In genomic region chr14:22822619-22823551, GRCh38 we compare ENCODE assay signal across 8 cellular contexts. TPM values are rescaled to one million over a fixed set of nuclear protein-coding genes. Genes with fewer than 3 reads are reported as not detected.
A peak's percentile ranks its signal among the peaks of the same experiment; 100 is the strongest.
DNase-seq lines count a peak whose midpoint lies in the region.

No MANE protein-coding gene starts in this region.

- peak overlapping the region; percentile 62 to 71 for H3K27ac ChIP-seq in esophagus (ENCODE audit: low read depth in 2 of 2, low read length in 1 of 2)

- H3K4me1 ChIP-seq in esophagus (ENCODE audit: control insufficient read depth in 2 of 2, insufficient read depth in 2 of 2, low read length in 1 of 2): peaks cover 0 to 6% of the 10 kb centered on the region in 2 donors

- H3K27me3 ChIP-seq in H7 (ENCODE audit: control insufficient read depth, insufficient read depth, low read length) (no peaks in the 10 kb centered on the region), esophagus (ENCODE audit: control insufficient read depth in 1 of 2, insufficient read depth in 2 of 2, low read length in 2 of 2) (no peaks in the 10 kb centered on the region)

- H3K9me3 ChIP-seq in esophagus (ENCODE audit: control insufficient read depth in 2 of 2, insufficient read depth in 1 of 2, low read depth in 1 of 2, low read length in 1 of 2): no peaks in the 10 kb centered on the region

- H3K4me3 ChIP-seq in H7 (ENCODE audit: insufficient read depth, low read depth, low read length) (peak overlapping the region; percentile 76), esophagus (ENCODE audit: low read depth in 1 of 2, low read length in 2 of 2) (peak overlapping the region in 1 of 2 donors; percentile 39)

- WGBS in esophagus, 2 donors: 3% methylated on average over 40 to 41 of the region's 41 CpGs

- DNase-seq in ELF-1 (ENCODE audit: low read depth, low spot score) (peak; percentile 97), H7 (peak; percentile 98), NCI-H460 (ENCODE audit: extremely low read depth, low read depth) (peak; percentile 71), activated T-cell treated with anti-CD3 and anti-CD28 coated beads for 1 hour (ENCODE audit: low read depth) (peak; percentile 62), myocyte (ENCODE audit: low read depth) (peak; percentile 86), NCI-H510A (lab: John Stamatoyannopoulos, UW) (no peak)
- DNase-seq in stimulated activated CD8-positive, alpha-beta memory T cell treated with anti-CD3 and anti-CD28 coated beads, Interleukin-7, amount 100 ng/mL, for 48 hours (ENCODE audit: extremely low read depth in 1 of 2, low read depth in 1 of 2): peak; percentile 25 to 49

- no peaks in the 10 kb centered on the region for H3K36me3 ChIP-seq in H7 (replicated peaks; ENCODE audit: control insufficient read depth, insufficient read depth, low read length)
- H3K36me3 ChIP-seq in esophagus (ENCODE audit: control insufficient read depth in 2 of 2, insufficient read depth in 2 of 2, low read length in 1 of 2): no peaks in the 10 kb centered on the region

RNA-seq across cellular contexts. Expression of gene MRPL52, which starts 6.8 kb away (rescaled TPM):
- total RNA-seq in H7 (2014; rRNA removed; shearing (Covaris generic)): 80.8 and 86.6 TPM in 2 replicates
- total RNA-seq in NCI-H460 (2014; rRNA removed; shearing (Covaris generic)): 58.9 and 68.9 TPM in 2 replicates
- 106 and 201 TPM in 2 replicates for polyA plus RNA-seq in NCI-H460 (2014; cell fraction: nucleus; rRNA removed)
- 100 to 1,000 TPM in 1 of 2 donors, 10 to 100 TPM in 1; 99.8 to 182 TPM for polyA plus RNA-seq in esophagus
- total RNA-seq in myocyte: 21.8 and 167 TPM in 2 replicates
- 96.1 TPM for polyA plus RNA-seq in myocyte (2012)

RNA-seq across cellular contexts. Expression of gene SLC7A7, which starts 7.7 kb away (rescaled TPM):
- total RNA-seq in H7 (2014; rRNA removed; shearing (Covaris generic)): 5.7 and 8.3 TPM in 2 replicates
- 1.1 TPM in 1 of 2 replicates, not detected in the other for total RNA-seq in NCI-H460 (2014; rRNA removed; shearing (Covaris generic))
- polyA plus RNA-seq in NCI-H460 (2014; cell fraction: nucleus; rRNA removed): not detected in 2 replicates
- 1 to 10 TPM in 1 of 2 donors, under 1 TPM in 1; 0.98 to 1.5 TPM for polyA plus RNA-seq in esophagus
- 63.5 and 76.5 TPM in 2 replicates for total RNA-seq in myocyte
- 13.4 TPM for polyA plus RNA-seq in myocyte (2012)

RNA-seq across cellular contexts. Expression of gene MMP14, which starts 13.5 kb away (rescaled TPM):
- total RNA-seq in H7 (2014; rRNA removed; shearing (Covaris generic)): 54.6 and 79.8 TPM in 2 replicates
- total RNA-seq in NCI-H460 (2014; rRNA removed; shearing (Covaris generic)): 0.30 and 0.89 TPM in 2 replicates
- polyA plus RNA-seq in NCI-H460 (2014; cell fraction: nucleus; rRNA removed): 0.16 and 0.50 TPM in 2 replicates
- polyA plus RNA-seq in esophagus: 10 to 100 TPM; 54.1 to 81.6 TPM
- 423 and 532 TPM in 2 replicates for total RNA-seq in myocyte
- 543 TPM for polyA plus RNA-seq in myocyte (2012)

RNA-seq across cellular contexts. Expression of gene LRP10, which starts 48.7 kb away (rescaled TPM):
- 9.5 and 19.3 TPM in 2 replicates for total RNA-seq in H7 (2014; rRNA removed; shearing (Covaris generic))
- total RNA-seq in NCI-H460 (2014; rRNA removed; shearing (Covaris generic)): 102 and 107 TPM in 2 replicates
- 80.0 and 97.8 TPM in 2 replicates for polyA plus RNA-seq in NCI-H460 (2014; cell fraction: nucleus; rRNA removed)
- polyA plus RNA-seq in esophagus: 100 to 1,000 TPM in 1 of 2 donors, 10 to 100 TPM in 1; 69.8 to 129 TPM
- total RNA-seq in myocyte: 81.6 and 106 TPM in 2 replicates
- polyA plus RNA-seq in myocyte (2012): 222 TPM

RNA-seq across cellular contexts. Expression of gene OXA1L, which starts 56.4 kb away (rescaled TPM):
- 192 and 227 TPM in 2 replicates for total RNA-seq in H7 (2014; rRNA removed; shearing (Covaris generic))
- total RNA-seq in NCI-H460 (2014; rRNA removed; shearing (Covaris generic)): 175 and 189 TPM in 2 replicates
- 181 and 205 TPM in 2 replicates for polyA plus RNA-seq in NCI-H460 (2014; cell fraction: nucleus; rRNA removed)
- polyA plus RNA-seq in esophagus: 10 to 100 TPM; 51.6 to 88.9 TPM
- 119 and 141 TPM in 2 replicates for total RNA-seq in myocyte
- 106 TPM for polyA plus RNA-seq in myocyte (2012)

Comparison
In these comparisons a context has a peak if more than half of its experiments do, and no peak if none do; other contexts are left out.
1. RNA of gene MMP14, which starts 13.5 kb away (total RNA-seq): 423 to 532 TPM in myocyte and 54.6 to 79.8 TPM in H7; 0.30 to 0.89 TPM in NCI-H460; every median in the first group is over 10 times any median in the second.